28 cellular contexts compared by ENCODE assay signal in the genomic region with DNA sequence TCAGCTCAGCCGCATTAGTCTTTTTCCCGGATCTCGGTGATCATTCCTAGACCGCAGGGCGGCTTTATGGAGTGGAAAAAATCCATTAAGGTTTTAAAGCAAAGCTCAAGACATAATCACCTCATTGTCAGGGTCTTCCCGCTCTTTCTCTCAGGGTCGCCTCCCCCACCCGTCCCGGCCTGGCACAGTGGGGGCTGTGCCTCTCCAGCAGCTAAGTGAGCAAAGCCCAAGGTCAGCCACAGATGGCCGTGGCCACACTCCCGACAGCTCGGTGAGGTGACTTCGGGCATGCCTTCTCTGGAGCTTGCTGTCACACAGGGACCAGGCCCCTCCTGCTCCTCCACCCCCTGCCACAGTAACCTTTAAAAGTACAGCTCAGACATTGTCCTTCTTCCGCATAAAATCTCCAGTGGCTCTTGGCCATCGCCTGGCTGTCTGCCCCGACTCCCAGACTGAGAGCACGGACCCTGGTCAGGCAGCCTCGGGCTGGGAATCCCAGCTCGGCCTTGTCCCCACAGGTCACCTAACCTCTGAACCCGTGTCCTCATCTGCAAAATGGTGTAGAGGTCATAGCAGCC.
DNase-seq lines count a peak whose midpoint lies in the region; ATAC-seq and TF ChIP-seq lines count a peak whose summit lies in the region.
"Had no signal": no experiment of that assay in that cellular context is flagged by ENCODE, and none has a peak within 500 bp of the region (broad histone marks: within the 10 kb centered on the region; RNA-seq: fewer than 3 reads in every experiment).

No MANE protein-coding gene starts in this region.

- no peak for ATAC-seq in Right ventricle myocardium inferior
- peak; percentile 28 for ATAC-seq in left ventricle myocardium superior
- ATAC-seq in upper lobe of right lung = no peak
- ATAC-seq in GM19023 (IDR thresholded peaks at IDR 0.05; ENCODE audit: unreplicated experiment) = no peak
- ATAC-seq in gastroesophageal sphincter = no peak
- ATAC-seq: A549; effector memory CD8-positive, alpha-beta T cell; esophagus mucosa; naive thymus-derived CD8-positive, alpha-beta T cell had no signal

- H3K4me3 ChIP-seq in upper lobe of right lung (no peak overlapping the region), gastroesophageal sphincter (no peak overlapping the region)
- H3K4me3 ChIP-seq: A549, colonic mucosa, PC-9, tibial nerve had no signal

- DNase-seq in cardiac septum (ENCODE audit: low spot score) (peak; percentile 66), Right ventricle myocardium inferior (ENCODE audit: missing footprints) (no peak), left ventricle myocardium superior (peak; percentile 18), nephron progenitor cell (peak; percentile 34), upper lobe of right lung (peak; percentile 42)
- no peak for DNase-seq in stimulated activated naive CD4-positive, alpha-beta T cell (lab: John Stamatoyannopoulos, UW)
- DNase-seq: activated CD4-positive, alpha-beta T cell treated with anti-CD3 and anti-CD28 coated beads for 48 hours; activated T-cell treated with anti-CD3 and anti-CD28 coated beads, Interleukin-2, amount 50 U/mL, for 24 hours; colonic mucosa; DMS 273 treated with DMSO at 0.1 percent for 48 hours; effector memory CD8-positive, alpha-beta T cell; foreskin fibroblast; hypothalamus; immature natural killer cell; MM.1S; NCI-H1417 treated with DMSO at 0.1 percent for 48 hours; NCI-H510A treated with DMSO at 0.1 percent for 48 hours; PC-9; SHP77 treated with DMSO at 0.1 percent for 48 hours had no signal

- no peaks in the 10 kb centered on the region for H3K4me1 ChIP-seq in upper lobe of right lung
- H3K4me1 ChIP-seq in gastroesophageal sphincter = peaks cover 0 to 19% (median 0%) of the 10 kb centered on the region in 3 donors
- H3K4me1 ChIP-seq: A549, colonic mucosa, tibial nerve had no signal

- H3K4me3 Mint-ChIP-seq in nephron progenitor cell = no peak overlapping the region
- H3K4me3 Mint-ChIP-seq: activated T-cell treated with anti-CD3 and anti-CD28 coated beads, Interleukin-2, amount 50 U/mL, for 24 hours; CD8-positive, alpha-beta memory T cell; effector memory CD8-positive, alpha-beta T cell; immature natural killer cell; naive thymus-derived CD8-positive, alpha-beta T cell had no signal

- H3K36me3 ChIP-seq in upper lobe of right lung (no peaks in the 10 kb centered on the region), gastroesophageal sphincter (no peaks in the 10 kb centered on the region)
- H3K36me3 ChIP-seq: colonic mucosa, tibial nerve had no signal

- no peak overlapping the region for H3K27ac Mint-ChIP-seq in nephron progenitor cell
- H3K27ac Mint-ChIP-seq: activated T-cell treated with anti-CD3 and anti-CD28 coated beads, Interleukin-2, amount 50 U/mL, for 24 hours; CD8-positive, alpha-beta memory T cell; effector memory CD8-positive, alpha-beta T cell; immature natural killer cell had no signal

- peaks cover 12% of the 10 kb centered on the region for H3K9me3 Mint-ChIP-seq in nephron progenitor cell
- H3K9me3 Mint-ChIP-seq: activated T-cell treated with anti-CD3 and anti-CD28 coated beads, Interleukin-2, amount 50 U/mL, for 24 hours had no signal

- H3K27me3 ChIP-seq in upper lobe of right lung = peaks cover 5% of the 10 kb centered on the region
- peaks cover 5% of the 10 kb centered on the region for H3K27me3 ChIP-seq in gastroesophageal sphincter
- H3K27me3 ChIP-seq: colonic mucosa, tibial nerve had no signal

- H3K36me3 Mint-ChIP-seq in nephron progenitor cell (ENCODE audit: low read depth) = no peaks in the 10 kb centered on the region
- H3K36me3 Mint-ChIP-seq: immature natural killer cell had no signal

- no peak for TF ChIP-seq POLR2A in gastroesophageal sphincter (IDR thresholded peaks at IDR 0.05)

- no peak for TF ChIP-seq EP300 in gastroesophageal sphincter (IDR thresholded peaks at IDR 0.05)

- no peak for TF ChIP-seq CTCF in nephron progenitor cell (IDR thresholded peaks at IDR 0.05)
- TF ChIP-seq CTCF in upper lobe of right lung (IDR thresholded peaks at IDR 0.05) = no peak
- TF ChIP-seq CTCF in gastroesophageal sphincter (IDR thresholded peaks at IDR 0.05) = no peak

- H3K4me1 Mint-ChIP-seq in nephron progenitor cell = peaks cover 70% of the 10 kb centered on the region
- H3K4me1 Mint-ChIP-seq: CD8-positive, alpha-beta memory T cell; immature natural killer cell had no signal

- intact Hi-C loops in cardiac septum (cut with DNase I) = no loop called here
- intact Hi-C loops in Right ventricle myocardium inferior (cut with DNase I) = no loop called here
- intact Hi-C loops in left ventricle myocardium superior (cut with micrococcal nuclease) = no loop called here
- intact Hi-C loops in upper lobe of right lung (cut with DNase I) = no loop called here

- H3K27ac ChIP-seq in upper lobe of right lung (no peak overlapping the region), gastroesophageal sphincter (no peak overlapping the region)
- H3K27ac ChIP-seq: A549, colonic mucosa, KMS-11, PC-9, tibial nerve, VCaP had no signal

- H3K27me3 Mint-ChIP-seq in nephron progenitor cell (ENCODE audit: low read depth, poor library complexity) = peaks cover 34% of the 10 kb centered on the region

- WGBS in gastroesophageal sphincter (ENCODE audit: low coverage in 1 of 2), 2 donors = 93% methylated on average over 9 of the region's 20 CpGs; no CpG with 5 or more reads in 1 of the 2 donors

- H3K9me3 ChIP-seq in upper lobe of right lung (no peaks in the 10 kb centered on the region), gastroesophageal sphincter (peaks cover 0 to 10% (median 0%) of the 10 kb centered on the region in 3 donors)
- H3K9me3 ChIP-seq: colonic mucosa had no signal

Comparison
In these comparisons a context has a peak if more than half of its experiments do, and no peak if none do; other contexts are left out.
1. DNase-seq: peak in cardiac septum (single experiment), left ventricle myocardium superior (single experiment), nephron progenitor cell (single experiment) and upper lobe of right lung (single experiment); none in Right ventricle myocardium inferior (single experiment) and stimulated activated naive CD4-positive, alpha-beta T cell (0 of 6).